1 cellular context compared by ENCODE assay signal in genomic region chr19:11356074-11356397, GRCh38.
A peak's percentile ranks its signal among the peaks of the same experiment; 100 is the strongest.
TF ChIP-seq lines count a peak whose summit lies in the region.

No MANE protein-coding gene starts in this region.

TF ChIP-seq in GM12878, 131 proteins besides CTCF, POLR2A, EP300 and RAD21:
- no peak for TF ChIP-seq LARP7 (IDR thresholded peaks at IDR 0.05)
- TF ChIP-seq ATF7 (IDR thresholded peaks at IDR 0.05; ENCODE audit: low read depth) = no peak
- TF ChIP-seq POU2F2 (IDR thresholded peaks at IDR 0.05; ENCODE audit: borderline replicate concordance, low read depth, low read length) = 0 out of 3 replicates have a peak, but pooled peaks have one; percentile 29
- no peak for TF ChIP-seq EGR1 (IDR thresholded peaks at IDR 0.05; ENCODE audit: borderline replicate concordance in 1 of 2, low read depth in 2 of 2, low read length in 2 of 2)
- no peak for TF ChIP-seq ATF2 (IDR thresholded peaks at IDR 0.05; ENCODE audit: low read length)
- TF ChIP-seq HDAC2 (IDR thresholded peaks at IDR 0.05) = no peak
